9 cellular contexts compared by ENCODE assay signal in the genomic region with DNA sequence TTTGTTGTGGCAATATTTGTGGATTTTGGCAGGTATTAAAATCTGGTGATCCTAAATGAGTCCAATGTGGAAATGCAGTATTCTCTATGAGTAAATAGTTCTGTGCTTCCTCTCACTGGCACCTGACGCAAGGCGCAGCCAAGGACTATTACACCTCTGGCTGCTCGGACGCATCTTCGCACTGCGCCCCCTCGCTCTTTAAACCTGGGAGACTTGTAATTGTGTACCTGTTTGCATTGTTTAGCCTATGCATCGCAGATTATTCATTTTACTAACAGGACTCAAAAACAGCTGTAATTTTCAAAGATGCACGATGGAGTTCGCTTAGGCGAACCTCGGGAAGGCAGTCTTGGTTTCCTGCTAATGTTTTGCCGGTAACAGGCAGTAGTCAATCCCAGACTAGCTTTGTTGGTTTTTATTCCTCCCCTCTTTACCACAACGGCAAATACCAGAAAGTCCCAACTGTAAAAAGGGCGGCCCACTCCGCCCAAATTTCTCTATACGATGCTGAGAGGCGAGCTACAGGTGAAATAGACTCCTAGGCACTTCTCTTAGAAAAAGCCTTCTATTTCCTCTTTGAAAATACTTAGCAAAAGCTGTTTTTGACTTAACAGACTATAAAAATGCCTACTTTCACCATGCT.
DNase-seq lines count a peak whose midpoint lies in the region; ATAC-seq and TF ChIP-seq lines count a peak whose summit lies in the region.
"Had no signal": no experiment of that assay in that cellular context is flagged by ENCODE, and none has a peak within 500 bp of the region (broad histone marks: within the 10 kb centered on the region; RNA-seq: fewer than 3 reads in every experiment).

No MANE protein-coding gene starts in this region.

- peak; percentile 32 for DNase-seq in activated CD4-positive, alpha-beta T cell treated with anti-CD3 and anti-CD28 coated beads for 48 hours
- DNase-seq in activated CD4-positive, alpha-beta T cell treated with anti-CD3 and anti-CD28 coated beads, Interleukin-2, amount 50 U/mL, for 1 hour: no peak
- peak; percentile 26 for DNase-seq in activated CD8-positive, alpha-beta T cell treated with anti-CD3 and anti-CD28 coated beads for 36 hours
- DNase-seq in germinal center (ENCODE audit: low spot score) (peak; percentile 11), SW480 (ENCODE audit: low spot score) (no peak), hypothalamus (lab: John Stamatoyannopoulos, UW) (no peak)
- no peak for DNase-seq in stimulated activated effector memory CD8-positive, alpha-beta T cell treated with anti-CD3 and anti-CD28 coated beads, Interleukin-12 subunit alpha, Interleukin-12 subunit beta, amount 100 ng/mL, for 72 hours (ENCODE audit: low spot score in 2 of 2)
- DNase-seq: NCI-H1436 had no signal

- H3K4me3 Mint-ChIP-seq in activated CD8-positive, alpha-beta T cell treated with anti-CD3 and anti-CD28 coated beads for 36 hours: peak overlapping the region; percentile 67
- peak overlapping the region; percentile 81 for H3K4me3 Mint-ChIP-seq in stimulated activated effector memory CD8-positive, alpha-beta T cell treated with anti-CD3 and anti-CD28 coated beads, Interleukin-12 subunit alpha, Interleukin-12 subunit beta, amount 100 ng/mL, for 72 hours

- peaks cover 7% of the 10 kb centered on the region for H3K36me3 Mint-ChIP-seq in activated CD8-positive, alpha-beta T cell treated with anti-CD3 and anti-CD28 coated beads for 36 hours (ENCODE audit: low read depth)
- H3K36me3 Mint-ChIP-seq in stimulated activated effector memory CD8-positive, alpha-beta T cell treated with anti-CD3 and anti-CD28 coated beads, Interleukin-12 subunit alpha, Interleukin-12 subunit beta, amount 100 ng/mL, for 72 hours: peaks cover 38% of the 10 kb centered on the region

- peak overlapping the region; percentile 55 for H3K27ac Mint-ChIP-seq in activated CD8-positive, alpha-beta T cell treated with anti-CD3 and anti-CD28 coated beads for 36 hours
- peak overlapping the region; percentile 86 for H3K27ac Mint-ChIP-seq in stimulated activated effector memory CD8-positive, alpha-beta T cell treated with anti-CD3 and anti-CD28 coated beads, Interleukin-12 subunit alpha, Interleukin-12 subunit beta, amount 100 ng/mL, for 72 hours

- peaks cover 49% of the 10 kb centered on the region for H3K27me3 Mint-ChIP-seq in activated CD8-positive, alpha-beta T cell treated with anti-CD3 and anti-CD28 coated beads for 36 hours

- TF ChIP-seq CTCF in activated CD8-positive, alpha-beta T cell treated with anti-CD3 and anti-CD28 coated beads for 36 hours (IDR thresholded peaks at IDR 0.05): no peak

- CTCF ChIA-PET in activated CD8-positive, alpha-beta T cell treated with anti-CD3 and anti-CD28 coated beads for 36 hours (lab: Charles Lee): interaction anchor here (1.0 to 8.2 kb wide), 3 partner anchors 16 to 90 kb away, joined by 3 to 82 read pairs (median 3); no protein-coding TSS in a partner anchor

- POLR2A ChIA-PET in activated CD8-positive, alpha-beta T cell treated with anti-CD3 and anti-CD28 coated beads for 36 hours (lab: Charles Lee): interaction anchor here (1.0 to 1.5 kb wide), 3 partner anchors 10 to 21 kb away, joined by 3 to 7 read pairs (median 3); no protein-coding TSS in a partner anchor

- no peaks in the 10 kb centered on the region for H3K9me3 Mint-ChIP-seq in activated CD8-positive, alpha-beta T cell treated with anti-CD3 and anti-CD28 coated beads for 36 hours
- H3K9me3 Mint-ChIP-seq in stimulated activated effector memory CD8-positive, alpha-beta T cell treated with anti-CD3 and anti-CD28 coated beads, Interleukin-12 subunit alpha, Interleukin-12 subunit beta, amount 100 ng/mL, for 72 hours: no peaks in the 10 kb centered on the region

- no peak for ATAC-seq in activated CD8-positive, alpha-beta T cell treated with anti-CD3 and anti-CD28 coated beads for 36 hours
- no peak for ATAC-seq in stimulated activated effector memory CD8-positive, alpha-beta T cell treated with anti-CD3 and anti-CD28 coated beads, Interleukin-12 subunit alpha, Interleukin-12 subunit beta, amount 100 ng/mL, for 72 hours
- no peak for ATAC-seq in HG02763 (IDR thresholded peaks at IDR 0.05; ENCODE audit: unreplicated experiment)

- intact Hi-C loops in activated CD8-positive, alpha-beta T cell treated with anti-CD3 and anti-CD28 coated beads for 36 hours (cut with micrococcal nuclease): loop anchor here (10.0 kb wide), 1 partner anchor 236 kb away; no protein-coding TSS in a partner anchor

- H3K4me1 Mint-ChIP-seq in activated CD8-positive, alpha-beta T cell treated with anti-CD3 and anti-CD28 coated beads for 36 hours (ENCODE audit: low read depth): peaks cover 55% of the 10 kb centered on the region
- H3K4me1 Mint-ChIP-seq in stimulated activated effector memory CD8-positive, alpha-beta T cell treated with anti-CD3 and anti-CD28 coated beads, Interleukin-12 subunit alpha, Interleukin-12 subunit beta, amount 100 ng/mL, for 72 hours: peaks cover 68% of the 10 kb centered on the region

Comparison
In these comparisons a context has a peak if more than half of its experiments do, and no peak if none do; other contexts are left out.
1. DNase-seq: peak in activated CD4-positive, alpha-beta T cell treated with anti-CD3 and anti-CD28 coated beads for 48 hours (single experiment), activated CD8-positive, alpha-beta T cell treated with anti-CD3 and anti-CD28 coated beads for 36 hours (single experiment) and germinal center (single experiment); none in activated CD4-positive, alpha-beta T cell treated with anti-CD3 and anti-CD28 coated beads, Interleukin-2, amount 50 U/mL, for 1 hour (single experiment), stimulated activated effector memory CD8-positive, alpha-beta T cell treated with anti-CD3 and anti-CD28 coated beads, Interleukin-12 subunit alpha, Interleukin-12 subunit beta, amount 100 ng/mL, for 72 hours (0 of 2), SW480 (single experiment) and hypothalamus (0 of 51).